In the genomic region with DNA sequence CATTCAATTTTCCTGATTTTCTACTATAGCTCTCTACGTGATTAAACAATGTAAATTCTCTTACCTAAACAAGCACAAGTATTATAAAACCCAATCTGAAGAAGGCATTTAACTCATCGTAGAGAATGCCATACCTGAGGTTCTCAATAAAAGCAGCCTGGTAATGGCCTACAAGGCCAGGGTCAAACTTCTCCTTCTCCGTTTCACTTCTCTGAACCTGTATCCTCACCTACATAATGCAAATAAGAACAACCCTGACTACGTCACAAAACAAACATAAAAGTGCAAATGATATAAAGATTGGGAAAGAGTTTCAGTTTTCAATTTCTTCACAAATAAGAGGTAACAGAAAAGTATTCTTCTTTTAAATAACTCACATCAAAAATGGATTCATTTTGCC, we compare ENCODE assay signal across 29 cellular contexts. TPM values are rescaled to one million over a fixed set of nuclear protein-coding genes. Genes with fewer than 3 reads are reported as not detected.
DNase-seq lines count a peak whose midpoint lies in the region; ATAC-seq, FAIRE-seq and TF ChIP-seq lines count a peak whose summit lies in the region.
"Had no signal": no experiment of that assay in that cellular context is flagged by ENCODE, and none has a peak within 500 bp of the region (broad histone marks: within the 10 kb centered on the region; RNA-seq: fewer than 3 reads in every experiment).

No MANE protein-coding gene starts in this region.

- H3K36me3 ChIP-seq in OCI-LY1 (ENCODE audit: insufficient read depth, low read length): 0 out of 2 replicates have a peak, but pooled peaks cover 9% of the 10 kb centered on the region
- H3K36me3 ChIP-seq: gastroesophageal sphincter, left lung, upper lobe of right lung had no signal

- H3K4me2 ChIP-seq in OCI-LY1 (ENCODE audit: low read length): peak overlapping the region; percentile 42; the same call in 1 of the 2 replicates
- H3K4me2 ChIP-seq: smooth muscle cell had no signal

- CTCF ChIA-PET in activated CD4-positive, alpha-beta memory T cell treated with anti-CD3 and anti-CD28 coated beads, Interleukin-2, amount 10 ng/mL, durations not matched to agents 7 days and 5 days (lab: Charles Lee): no interaction called here
- CTCF ChIA-PET in RWPE1 (lab: Yijun Ruan, JAX): no interaction called here

- H3K4me3 Mint-ChIP-seq in naive B cell: peak overlapping the region in 1 of 8 donors; percentile 11
- no peak overlapping the region for H3K4me3 Mint-ChIP-seq in activated CD4-positive, alpha-beta memory T cell treated with anti-CD3 and anti-CD28 coated beads, Interleukin-2, amount 10 ng/mL, durations not matched to agents 7 days and 5 days
- H3K4me3 Mint-ChIP-seq: activated T-cell treated with anti-CD3 and anti-CD28 coated beads, Interleukin-2, amount 50 U/mL, for 4 hours; central memory CD8-positive, alpha-beta T cell; immature natural killer cell; natural killer cell; T-helper 2 cell treated with Interferon-gamma antibody and Interleukin-4, amounts not matched to agents 5 μg/mL and 100 μg/mL, for 36 hours had no signal

- no peaks in the 10 kb centered on the region for H4K20me1 ChIP-seq in OCI-LY1 (ENCODE audit: insufficient read depth, low read length)

- no peaks in the 10 kb centered on the region for H3F3A ChIP-seq in OCI-LY1 (ENCODE audit: insufficient read depth, low read length)

- TF ChIP-seq CTCF in OCI-LY1 (IDR thresholded peaks at IDR 0.05; ENCODE audit: low read length) (no peak), RWPE1 (conservative IDR thresholded peaks at IDR 0.05; ENCODE audit: low read depth) (no peak)

- POLR2A ChIA-PET in activated CD4-positive, alpha-beta memory T cell treated with anti-CD3 and anti-CD28 coated beads, Interleukin-2, amount 10 ng/mL, durations not matched to agents 7 days and 5 days (lab: Charles Lee): no interaction called here
- POLR2A ChIA-PET in RWPE1 (lab: Yijun Ruan, JAX; ENCODE audit: low non-redundant PET): no interaction called here

- no peak overlapping the region for H2AFZ ChIP-seq in OCI-LY1 (ENCODE audit: low read length)

- peak overlapping the region in 4 of 6 donors; percentile 4 to 71 (median 43) for H3K27ac Mint-ChIP-seq in naive B cell
- no peak overlapping the region for H3K27ac Mint-ChIP-seq in activated CD4-positive, alpha-beta memory T cell treated with anti-CD3 and anti-CD28 coated beads, Interleukin-2, amount 10 ng/mL, durations not matched to agents 7 days and 5 days
- H3K27ac Mint-ChIP-seq: T-helper 2 cell treated with Interferon-gamma antibody and Interleukin-4, amounts not matched to agents 5 μg/mL and 100 μg/mL, for 36 hours had no signal

- H3K9me3 Mint-ChIP-seq in naive B cell: no peaks in the 10 kb centered on the region
- no peaks in the 10 kb centered on the region for H3K9me3 Mint-ChIP-seq in activated CD4-positive, alpha-beta memory T cell treated with anti-CD3 and anti-CD28 coated beads, Interleukin-2, amount 10 ng/mL, durations not matched to agents 7 days and 5 days
- H3K9me3 Mint-ChIP-seq: activated T-cell treated with anti-CD3 and anti-CD28 coated beads, Interleukin-2, amount 50 U/mL, for 4 hours; central memory CD8-positive, alpha-beta T cell; immature natural killer cell; natural killer cell; T-helper 2 cell treated with Interferon-gamma antibody and Interleukin-4, amounts not matched to agents 5 μg/mL and 100 μg/mL, for 36 hours had no signal

- DNase-seq in GM12892 (ENCODE audit: insufficient read length) (no peak), naive B cell (no peak), iPS-NIHi7 (ENCODE audit: extremely low spot score) (no peak), NCI-H2029 treated with DMSO at 0.1 percent for 48 hours (lab: John Stamatoyannopoulos, UW) (no peak), RWPE1 (ENCODE audit: low spot score) (no peak)
- no peak for DNase-seq in activated CD4-positive, alpha-beta memory T cell treated with anti-CD3 and anti-CD28 coated beads, Interleukin-2, amount 10 ng/mL, durations not matched to agents 7 days and 5 days
- DNase-seq: ACHN; activated CD4-positive, alpha-beta T cell treated with anti-CD3 and anti-CD28 coated beads for 4 hours; activated T-cell treated with anti-CD3 and anti-CD28 coated beads, Interleukin-2, amount 50 U/mL, for 4 hours; COR-L47; DMS79; HCEC 1CT; hippocampal formation; immature natural killer cell; left lung; natural killer cell; NCI-H446 treated with DMSO at 0.1 percent for 48 hours; NCI-H82; OCI-M1; stimulated activated CD4-positive, alpha-beta T cell treated with anti-CD3 and anti-CD28 coated beads, Interleukin-2, amount 100 ng/mL, for 24 hours; upper lobe of right lung had no signal

- H3K4me3 ChIP-seq in OCI-LY1 (ENCODE audit: low read depth, low read length, poor library complexity, severe bottlenecking): no peak overlapping the region
- H3K4me3 ChIP-seq: BLaER1 treated with 17β-estradiol and CSF1 and Interleukin-3, amounts not matched to agents 10 nM and 100 nM; gastroesophageal sphincter; left lung; smooth muscle cell; upper lobe of right lung had no signal

- FAIRE-seq in GM12892 (lab: Jason Lieb, UNC): peak; percentile 24

- no peak for TF ChIP-seq POLR2A in GM12892 (IDR thresholded peaks at IDR 0.05; ENCODE audit: low read depth, low read length)

- H3K27me3 ChIP-seq in OCI-LY1 (ENCODE audit: insufficient read depth, low read length): no peaks in the 10 kb centered on the region
- H3K27me3 ChIP-seq: BLaER1 treated with 17β-estradiol and CSF1 and Interleukin-3, amounts not matched to agents 10 nM and 100 nM; gastroesophageal sphincter; left lung; upper lobe of right lung had no signal

- ATAC-seq in GM21723 (IDR thresholded peaks at IDR 0.05; ENCODE audit: unreplicated experiment): peak; percentile 42
- peak; percentile 75 to 80 for ATAC-seq in naive B cell (ENCODE audit: low read depth in 2 of 2)
- ATAC-seq: activated T-cell treated with anti-CD3 and anti-CD28 coated beads, Interleukin-2, amount 50 U/mL, for 4 hours; gastroesophageal sphincter; left lung; natural killer cell; SK-N-SH treated with all-trans-retinoic acid at 6 μM for 48 hours; upper lobe of right lung had no signal

- H3K4me1 Mint-ChIP-seq in naive B cell: peaks cover 37 to 63% (median 38%) of the 10 kb centered on the region in 3 donors
- peaks cover 14% of the 10 kb centered on the region for H3K4me1 Mint-ChIP-seq in activated CD4-positive, alpha-beta memory T cell treated with anti-CD3 and anti-CD28 coated beads, Interleukin-2, amount 10 ng/mL, durations not matched to agents 7 days and 5 days

- H3K27me3 Mint-ChIP-seq in naive B cell: no peaks in the 10 kb centered on the region
- no peaks in the 10 kb centered on the region for H3K27me3 Mint-ChIP-seq in activated CD4-positive, alpha-beta memory T cell treated with anti-CD3 and anti-CD28 coated beads, Interleukin-2, amount 10 ng/mL, durations not matched to agents 7 days and 5 days
- H3K27me3 Mint-ChIP-seq: central memory CD8-positive, alpha-beta T cell had no signal

- H3K9me2 ChIP-seq in OCI-LY1 (ENCODE audit: low read depth, low read length): no peaks in the 10 kb centered on the region

- no peaks in the 10 kb centered on the region for H3K9me3 ChIP-seq in OCI-LY1 (ENCODE audit: low read length)
- H3K9me3 ChIP-seq: gastroesophageal sphincter, left lung, upper lobe of right lung had no signal

- H3K36me3 Mint-ChIP-seq in naive B cell: peaks cover 6 to 7% of the 10 kb centered on the region in 2 donors
- peaks cover 2% of the 10 kb centered on the region for H3K36me3 Mint-ChIP-seq in activated CD4-positive, alpha-beta memory T cell treated with anti-CD3 and anti-CD28 coated beads, Interleukin-2, amount 10 ng/mL, durations not matched to agents 7 days and 5 days (ENCODE audit: low read depth)
- H3K36me3 Mint-ChIP-seq: natural killer cell had no signal

- 0 out of 2 replicates have a peak, but pooled peaks cover 2% of the 10 kb centered on the region for H3K79me2 ChIP-seq in OCI-LY1 (ENCODE audit: insufficient read depth, low read length)

- H3K9ac ChIP-seq in OCI-LY1 (ENCODE audit: low read length): peak overlapping the region; percentile 24; the same call in 1 of the 2 replicates
- H3K9ac ChIP-seq: BLaER1 treated with 17β-estradiol and CSF1 and Interleukin-3, amounts not matched to agents 10 nM and 100 nM had no signal

- H3K4me1 ChIP-seq in OCI-LY1 (ENCODE audit: insufficient read depth, low read length, severe bottlenecking): peaks cover 71% of the 10 kb centered on the region
- H3K4me1 ChIP-seq: gastroesophageal sphincter, left lung, upper lobe of right lung had no signal

- H3K27ac ChIP-seq in OCI-LY1 (ENCODE audit: low read depth, low read length, poor library complexity, severe bottlenecking) (peak overlapping the region; percentile 99), RWPE1 (no peak overlapping the region)
- H3K27ac ChIP-seq: gastroesophageal sphincter, left lung, upper lobe of right lung had no signal

RNA-seq across cellular contexts. Expression of a gene that starts 55.6 kb away (rescaled TPM):
- polyA plus RNA-seq in GM12892 (2012; ENCODE audit: missing spikeins): 14.9 TPM
- polyA plus RNA-seq in naive B cell (ENCODE audit: low read depth in 6 of 6): 1 to 10 TPM; 1.9 to 5.0 (median 2.8) TPM
- 1 to 10 TPM; 1.2 to 1.3 TPM for total RNA-seq in activated CD4-positive, alpha-beta memory T cell treated with anti-CD3 and anti-CD28 coated beads, Interleukin-2, amount 10 ng/mL, durations not matched to agents 7 days and 5 days

RNA-seq across cellular contexts. Expression of a gene that starts 56.0 kb away (rescaled TPM):
- 51.7 TPM for polyA plus RNA-seq in GM12892 (2012; ENCODE audit: missing spikeins)
- polyA plus RNA-seq in naive B cell (ENCODE audit: low read depth in 6 of 6): 10 to 100 TPM in 4 of 6 donors, 1 to 10 TPM in 2; 4.1 to 17.4 (median 12.4) TPM
- total RNA-seq in activated CD4-positive, alpha-beta memory T cell treated with anti-CD3 and anti-CD28 coated beads, Interleukin-2, amount 10 ng/mL, durations not matched to agents 7 days and 5 days: 10 to 100 TPM; 16.3 to 16.4 TPM
